9 cellular contexts compared by ENCODE assay signal in genomic region chr5:4335078-4335477, GRCh38.
"Had no signal": no experiment of that assay in that cellular context is flagged by ENCODE, and none has a peak within 500 bp of the region (broad histone marks: within the 10 kb centered on the region; RNA-seq: fewer than 3 reads in every experiment).

No MANE protein-coding gene starts in this region.

- H3K4me3 ChIP-seq: GM23338 had no signal

- H3K9ac ChIP-seq: KMS-11 had no signal

- ATAC-seq: GM23338 had no signal

- H3K27ac ChIP-seq: HL-60, KMS-11 had no signal

- H3K4me1 Mint-ChIP-seq: GM23338, IgD-negative memory B cell had no signal

- H3K4me2 ChIP-seq: GM23338, KMS-11 had no signal

- H3K27me3 Mint-ChIP-seq: IgD-negative memory B cell had no signal

- H3K4me3 Mint-ChIP-seq: GM23338, H9, HFFc6, IgD-negative memory B cell had no signal

- DNase-seq: H9, HCEC 1CT, HFFc6, KBM-7 had no signal

- H3K27ac Mint-ChIP-seq: GM23338, H9, HFFc6, IgD-negative memory B cell had no signal

- FAIRE-seq: H1 had no signal

- H2AFZ ChIP-seq: GM23338 had no signal
